Comparison of ENCODE assay signal across 8 cellular contexts in the genomic region with DNA sequence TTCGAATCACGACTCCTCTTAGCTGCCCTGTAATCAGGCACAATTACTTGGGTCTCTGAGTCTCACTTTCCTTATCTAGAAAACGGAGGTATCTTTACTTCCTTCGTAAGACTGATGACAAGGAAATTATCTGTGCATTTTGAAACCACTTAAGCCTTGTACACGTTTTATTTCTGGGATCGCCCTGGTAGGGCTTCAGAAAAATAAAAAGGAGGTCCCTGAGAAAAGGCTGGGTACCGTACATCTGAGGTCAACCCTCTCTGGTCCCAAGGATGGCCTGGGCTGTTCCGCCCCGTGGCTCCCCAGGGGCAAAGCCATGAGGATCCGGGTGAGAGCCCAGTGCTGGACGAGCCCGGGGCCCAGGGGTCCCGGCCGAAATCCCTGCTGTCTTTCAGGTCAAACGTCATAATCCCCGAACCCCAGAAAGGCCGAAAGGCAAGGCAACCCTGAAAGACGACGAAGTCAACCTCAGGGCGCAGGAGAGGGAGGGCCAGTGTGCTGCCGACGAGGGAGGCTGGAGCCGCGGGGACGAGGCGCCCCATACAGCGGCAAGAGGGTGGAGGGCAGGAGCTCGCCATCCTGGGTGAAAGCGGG.
DNase-seq lines count a peak whose midpoint lies in the region; ATAC-seq and TF ChIP-seq lines count a peak whose summit lies in the region.

No MANE protein-coding gene starts in this region.

- H3K36me3 ChIP-seq in NT2/D1 (ENCODE audit: insufficient read depth, insufficient read length, low read length) (peaks cover 38% of the 10 kb centered on the region), neutrophil (peaks cover 23% of the 10 kb centered on the region)

- H3K4me1 ChIP-seq in NT2/D1 (ENCODE audit: insufficient read depth, insufficient read length) (peaks cover 14% of the 10 kb centered on the region), neutrophil (ENCODE audit: control insufficient read depth in 1 of 2, insufficient read depth in 1 of 2, low read depth in 1 of 2, low read length in 1 of 2) (peaks cover 35 to 40% of the 10 kb centered on the region in 2 experiments)

- no peaks in the 10 kb centered on the region for H3K27me3 ChIP-seq in NT2/D1 (ENCODE audit: insufficient read depth, insufficient read length)
- H3K27me3 ChIP-seq in neutrophil, result no peaks in the 10 kb centered on the region

- TF ChIP-seq CTCF in epithelial cell of esophagus (IDR thresholded peaks at IDR 0.05; ENCODE audit: insufficient read depth, low read depth, low read length, missing control alignments), result no peak
- no peak for TF ChIP-seq CTCF in neutrophil (IDR thresholded peaks at IDR 0.05)

- H3K27ac Mint-ChIP-seq in activated naive CD4-positive, alpha-beta T cell treated with anti-CD3 and anti-CD28 coated beads, Interleukin-2, amount 50 U/mL, for 24 hours, result peak overlapping the region; percentile 93

- peaks cover 28% of the 10 kb centered on the region for H3K36me3 Mint-ChIP-seq in activated naive CD4-positive, alpha-beta T cell treated with anti-CD3 and anti-CD28 coated beads, Interleukin-2, amount 50 U/mL, for 24 hours

- no peaks in the 10 kb centered on the region for H3K27me3 Mint-ChIP-seq in activated naive CD4-positive, alpha-beta T cell treated with anti-CD3 and anti-CD28 coated beads, Interleukin-2, amount 50 U/mL, for 24 hours

- ATAC-seq in HG02981 (IDR thresholded peaks at IDR 0.05; ENCODE audit: unreplicated experiment) (no peak), HG02798 (IDR thresholded peaks at IDR 0.05; ENCODE audit: poor library complexity, unreplicated experiment) (no peak)

- H3K4me3 ChIP-seq in NT2/D1 (ENCODE audit: insufficient read length, low read depth), result peak overlapping the region; percentile 97
- peak overlapping the region; percentile 88 for H3K4me3 ChIP-seq in epithelial cell of esophagus (ENCODE audit: low read length)
- peak overlapping the region; percentile 94 to 96 for H3K4me3 ChIP-seq in neutrophil (ENCODE audit: low read depth in 1 of 2, low read length in 1 of 2)

- H3K4me1 Mint-ChIP-seq in activated naive CD4-positive, alpha-beta T cell treated with anti-CD3 and anti-CD28 coated beads, Interleukin-2, amount 50 U/mL, for 24 hours, result peaks cover 42% of the 10 kb centered on the region

- H3K27ac ChIP-seq in neutrophil, result peak overlapping the region; percentile 93

- DNase-seq in activated naive CD4-positive, alpha-beta T cell treated with anti-CD3 and anti-CD28 coated beads, Interleukin-2, amount 50 U/mL, for 16 hours, result no peak
- DNase-seq in NT2/D1 (ENCODE audit: low read depth, low spot score), result no peak
- no peak for DNase-seq in epithelial cell of esophagus (ENCODE audit: low read depth)
- DNase-seq in NCI-H1105 treated with DMSO at 0.1 percent for 48 hours (lab: John Stamatoyannopoulos, UW), result no peak

- H3K9me3 Mint-ChIP-seq in activated naive CD4-positive, alpha-beta T cell treated with anti-CD3 and anti-CD28 coated beads, Interleukin-2, amount 50 U/mL, for 24 hours, result no peaks in the 10 kb centered on the region

- peak overlapping the region; percentile 99 for H3K9ac ChIP-seq in NT2/D1 (ENCODE audit: insufficient read length, low read depth)

- no peaks in the 10 kb centered on the region for H3K9me3 ChIP-seq in NT2/D1 (ENCODE audit: insufficient read depth, low read length)
- H3K9me3 ChIP-seq in neutrophil, result no peaks in the 10 kb centered on the region

- H3K4me3 Mint-ChIP-seq in activated naive CD4-positive, alpha-beta T cell treated with anti-CD3 and anti-CD28 coated beads, Interleukin-2, amount 50 U/mL, for 24 hours, result peak overlapping the region; percentile 99
